36 cellular contexts compared by ENCODE assay signal in the genomic region with DNA sequence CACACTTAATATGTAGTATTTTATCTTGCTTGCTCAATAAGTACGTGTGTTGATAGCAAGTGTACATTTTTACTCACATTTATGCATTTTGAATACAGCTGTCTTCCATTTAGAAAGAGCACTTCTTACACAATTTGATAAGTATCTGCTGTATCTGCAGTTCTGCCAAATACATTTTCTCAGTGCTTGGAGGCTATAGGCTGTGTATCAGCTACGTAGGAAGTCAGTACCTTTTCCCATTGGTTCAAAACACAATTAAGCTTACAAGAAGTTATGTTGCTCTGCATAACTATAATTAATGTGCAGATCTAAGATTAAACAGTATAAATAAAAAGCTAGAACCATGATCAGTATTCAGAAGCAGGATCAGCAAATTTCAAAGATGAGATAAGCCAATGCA.
DNase-seq lines count a peak whose midpoint lies in the region; ATAC-seq, FAIRE-seq and TF ChIP-seq lines count a peak whose summit lies in the region.
"Had no signal": no experiment of that assay in that cellular context is flagged by ENCODE, and none has a peak within 500 bp of the region (broad histone marks: within the 10 kb centered on the region; RNA-seq: fewer than 3 reads in every experiment).

No MANE protein-coding gene starts in this region.

- H3K4me2 ChIP-seq in SK-N-SH = no peak overlapping the region
- H3K4me2 ChIP-seq: A549; BLaER1; BLaER1 treated with 17β-estradiol and CSF1 and Interleukin-3, amounts not matched to agents 10 nM and 100 nM had no signal

- ATAC-seq in SK-N-SH treated with all-trans-retinoic acid at 6 μM for 48 hours (no peak), T-helper 17 cell (no peak)
- ATAC-seq: A549; CD8-positive, alpha-beta T cell had no signal

- no peak overlapping the region for H3K4me3 Mint-ChIP-seq in mesothelial cell of epicardium
- no peak overlapping the region for H3K4me3 Mint-ChIP-seq in T-helper 17 cell
- H3K4me3 Mint-ChIP-seq in MCF 10A (ENCODE audit: unreplicated experiment) = no peak overlapping the region
- H3K4me3 Mint-ChIP-seq: B cell; CD14-positive monocyte; CD4-positive, alpha-beta memory T cell; CD4-positive, alpha-beta T cell; CD4-positive, CD25-positive, alpha-beta regulatory T cell; CD8-positive, alpha-beta memory T cell; CD8-positive, alpha-beta T cell had no signal

- no peak for TF ChIP-seq CTCF in SK-N-SH (IDR thresholded peaks at IDR 0.05)
- TF ChIP-seq CTCF in D721Med (IDR thresholded peaks at IDR 0.05; ENCODE audit: insufficient read depth, missing control alignments) = no peak
- no peak for TF ChIP-seq CTCF in mesothelial cell of epicardium (IDR thresholded peaks at IDR 0.05; ENCODE audit: unreplicated experiment)
- no peak for TF ChIP-seq CTCF in MCF 10A (IDR thresholded peaks at IDR 0.05; ENCODE audit: unreplicated experiment)

- H3K9me2 ChIP-seq in SK-N-SH = no peaks in the 10 kb centered on the region

- H3K4me1 ChIP-seq in SK-N-SH (ENCODE audit: control insufficient read depth in 1 of 2, insufficient read depth in 2 of 2, low read depth in 1 of 2, low read length in 1 of 2) = peaks cover 0 to 3% of the 10 kb centered on the region in 2 experiments; a peak in 1 of 4 replicates
- H3K4me1 ChIP-seq: BE2C; BLaER1; BLaER1 treated with 17β-estradiol and CSF1 and Interleukin-3, amounts not matched to agents 10 nM and 100 nM; Caco-2 had no signal

- no TSS peak for BruUV-seq in MCF 10A (replicated peaks; lab: Mats Ljungman, UMichigan)

- H4K20me1 ChIP-seq in SK-N-SH (ENCODE audit: insufficient read depth) = no peaks in the 10 kb centered on the region
- H4K20me1 ChIP-seq: BLaER1; BLaER1 treated with 17β-estradiol and CSF1 and Interleukin-3, amounts not matched to agents 10 nM and 100 nM had no signal

- H3K79me2 ChIP-seq in SK-N-SH (ENCODE audit: insufficient read depth) = no peaks in the 10 kb centered on the region

- H3K4me1 Mint-ChIP-seq in mesothelial cell of epicardium = peaks cover 28% of the 10 kb centered on the region
- no peaks in the 10 kb centered on the region for H3K4me1 Mint-ChIP-seq in T-helper 17 cell
- H3K4me1 Mint-ChIP-seq in MCF 10A (ENCODE audit: insufficient read depth, unreplicated experiment) = peaks cover 24% of the 10 kb centered on the region
- H3K4me1 Mint-ChIP-seq: B cell; CD14-positive monocyte; CD4-positive, alpha-beta memory T cell; CD4-positive, CD25-positive, alpha-beta regulatory T cell; CD8-positive, alpha-beta memory T cell had no signal

- DNase-seq in SK-N-SH = no peak
- no peak for DNase-seq in D721Med (ENCODE audit: insufficient read length, low spot score)
- peak; percentile 38 for DNase-seq in SK-N-DZ (ENCODE audit: low spot score)
- DNase-seq in mesothelial cell of epicardium (ENCODE audit: low spot score in 2 of 2, unreplicated experiment in 2 of 2) = no peak
- no peak for DNase-seq in T-helper 17 cell
- no peak for DNase-seq in MCF 10A (ENCODE audit: unreplicated experiment)
- DNase-seq in stimulated activated CD4-positive, alpha-beta T cell treated with anti-CD3 and anti-CD28 coated beads, Interleukin-4, amount 100 ng/mL, for 24 hours = no peak
- DNase-seq: 8988T; ACHN; AML-193; BE2C; C1 segment of cervical spinal cord; Caco-2; Calu3; CD4-positive, alpha-beta memory T cell; CD4-positive, alpha-beta T cell; CD4-positive, CD25-positive, alpha-beta regulatory T cell; CD8-positive, alpha-beta memory T cell; CD8-positive, alpha-beta T cell; COR-L47; DMS 273 treated with DMSO at 0.1 percent for 48 hours; DMS153; DMS53; DMS79; DMS79 treated with DMSO at 0.1 percent for 48 hours; DND-41; EL had no signal

- CTCF ChIA-PET in SK-N-SH (lab: Yijun Ruan, JAX) (interaction anchor here (1.2 kb wide), 1 partner anchor 15 kb away, joined by 3 read pairs; no protein-coding TSS in a partner anchor), MCF 10A (lab: Yijun Ruan, JAX) (interaction anchor here (0.5 kb wide), 1 partner anchor 125 kb away, joined by 3 read pairs; no protein-coding TSS in a partner anchor)

- FAIRE-seq in D721Med (lab: Jason Lieb, UNC) = peak; percentile 96
- FAIRE-seq: A204.1, A549 had no signal

- H3K36me3 Mint-ChIP-seq in mesothelial cell of epicardium (no peaks in the 10 kb centered on the region), T-helper 17 cell (ENCODE audit: low read depth) (no peaks in the 10 kb centered on the region), MCF 10A (ENCODE audit: insufficient read depth, unreplicated experiment) (no peaks in the 10 kb centered on the region)
- H3K36me3 Mint-ChIP-seq: CD14-positive monocyte; CD4-positive, alpha-beta memory T cell; CD4-positive, CD25-positive, alpha-beta regulatory T cell; CD8-positive, alpha-beta memory T cell; CD8-positive, alpha-beta T cell had no signal

- H3K36me3 ChIP-seq in SK-N-SH (replicated peaks in 1 of 2; ENCODE audit: control insufficient read depth in 1 of 2, insufficient read depth in 2 of 2, low read length in 1 of 2) = no peaks in the 10 kb centered on the region
- H3K36me3 ChIP-seq: BE2C; BLaER1; BLaER1 treated with 17β-estradiol and CSF1 and Interleukin-3, amounts not matched to agents 10 nM and 100 nM had no signal

- WGBS in SK-N-SH (ENCODE audit: low lambda C conversion rate) = 7% methylated on average over 2 of the region's 2 CpGs

- TF ChIP-seq EP300 in SK-N-SH (IDR thresholded peaks at IDR 0.05; ENCODE audit: borderline replicate concordance in 1 of 2, low read depth in 1 of 2, low read length in 1 of 2) = no peak

- H3K27me3 Mint-ChIP-seq in mesothelial cell of epicardium (ENCODE audit: low read depth) = no peaks in the 10 kb centered on the region
- H3K27me3 Mint-ChIP-seq in T-helper 17 cell = peaks cover 9% of the 10 kb centered on the region
- no peaks in the 10 kb centered on the region for H3K27me3 Mint-ChIP-seq in MCF 10A (ENCODE audit: insufficient read depth, unreplicated experiment)
- H3K27me3 Mint-ChIP-seq: B cell; CD4-positive, alpha-beta memory T cell; CD4-positive, CD25-positive, alpha-beta regulatory T cell had no signal

- intact Hi-C loops in MCF 10A (cut with micrococcal nuclease) = no loop called here

- no peak for TF ChIP-seq RAD21 in SK-N-SH (IDR thresholded peaks at IDR 0.05; ENCODE audit: low read length)

- peak overlapping the region; percentile 36 for H3K27ac Mint-ChIP-seq in mesothelial cell of epicardium
- no peak overlapping the region for H3K27ac Mint-ChIP-seq in T-helper 17 cell
- H3K27ac Mint-ChIP-seq in MCF 10A (ENCODE audit: low read depth, unreplicated experiment) = no peak overlapping the region
- H3K27ac Mint-ChIP-seq: B cell; CD14-positive monocyte; CD4-positive, alpha-beta memory T cell; CD4-positive, alpha-beta T cell; CD4-positive, CD25-positive, alpha-beta regulatory T cell; CD8-positive, alpha-beta memory T cell; CD8-positive, alpha-beta T cell had no signal

- no peak overlapping the region for H3K27ac ChIP-seq in SK-N-SH (ENCODE audit: low read depth in 2 of 2, low read length in 1 of 2)
- H3K27ac ChIP-seq: 22Rv1; A549; BLaER1; BLaER1 treated with 17β-estradiol and CSF1 and Interleukin-3, amounts not matched to agents 10 nM and 100 nM; C4-2B had no signal

- no peaks in the 10 kb centered on the region for H3F3A ChIP-seq in SK-N-SH (replicated peaks; ENCODE audit: insufficient read depth)

- no peak overlapping the region for H2AFZ ChIP-seq in SK-N-SH (ENCODE audit: low read depth)

- H3K4me3 ChIP-seq in SK-N-SH (ENCODE audit: low read depth in 2 of 2, low read length in 1 of 2) = no peak overlapping the region
- H3K4me3 ChIP-seq: A549; BLaER1; BLaER1 treated with 17β-estradiol and CSF1 and Interleukin-3, amounts not matched to agents 10 nM and 100 nM had no signal

- no peak overlapping the region for H3K9ac ChIP-seq in SK-N-SH
- H3K9ac ChIP-seq: BLaER1; BLaER1 treated with 17β-estradiol and CSF1 and Interleukin-3, amounts not matched to agents 10 nM and 100 nM had no signal

- POLR2A ChIA-PET in SK-N-SH (lab: Yijun Ruan, JAX) (no interaction called here), MCF 10A (lab: Yijun Ruan, JAX) (interaction anchor here (1.2 kb wide), 1 partner anchor 8 kb away, joined by 5 read pairs; no protein-coding TSS in a partner anchor)

- H3K9me3 Mint-ChIP-seq in mesothelial cell of epicardium (peaks cover 6% of the 10 kb centered on the region), MCF 10A (ENCODE audit: unreplicated experiment) (no peaks in the 10 kb centered on the region)
- H3K9me3 Mint-ChIP-seq: CD14-positive monocyte; CD4-positive, alpha-beta T cell; CD8-positive, alpha-beta T cell had no signal

- no peaks in the 10 kb centered on the region for H3K27me3 ChIP-seq in SK-N-SH (ENCODE audit: insufficient read depth)
- H3K27me3 ChIP-seq: BE2C; BLaER1; BLaER1 treated with 17β-estradiol and CSF1 and Interleukin-3, amounts not matched to agents 10 nM and 100 nM had no signal

- H3K9me3 ChIP-seq in SK-N-SH (no peaks in the 10 kb centered on the region), T-helper 17 cell (ENCODE audit: control insufficient read depth, low read length, poor library complexity, severe bottlenecking) (no peaks in the 10 kb centered on the region)
- H3K9me3 ChIP-seq: A549; BE2C; BLaER1; BLaER1 treated with 17β-estradiol and CSF1 and Interleukin-3, amounts not matched to agents 10 nM and 100 nM; Caco-2 had no signal

TF ChIP-seq in SK-N-SH, 30 proteins besides CTCF, POLR2A, EP300 and RAD21:
- no peak for TF ChIP-seq POLR2AphosphoS5 (IDR thresholded peaks at IDR 0.05; ENCODE audit: low read depth, low read length)
- TF ChIP-seq RFX5 (IDR thresholded peaks at IDR 0.05; ENCODE audit: low read length) = peak; percentile 82; the same call in 1 of the 2 replicates
- peak; percentile 51 for TF ChIP-seq GATA2 (CRISPR knock-in tag; IDR thresholded peaks at IDR 0.05)

TF ChIP-seq in SK-N-SH treated with all-trans-retinoic acid at 6 μM for 48 hours, 23 proteins besides CTCF, POLR2A, EP300 and RAD21 (continues in another document):
- no peak for TF ChIP-seq GLIS3 (CRISPR knock-in tag; IDR thresholded peaks at IDR 0.05)
- TF ChIP-seq ZC3H10 (CRISPR knock-in tag; IDR thresholded peaks at IDR 0.05) = no peak
- TF ChIP-seq ZNF8 (CRISPR knock-in tag; IDR thresholded peaks at IDR 0.05) = no peak
- no peak for TF ChIP-seq ZNF70 (CRISPR knock-in tag; IDR thresholded peaks at IDR 0.05)
- no peak for TF ChIP-seq ZFP3 (CRISPR knock-in tag; IDR thresholded peaks at IDR 0.05)
- TF ChIP-seq ARNTL (CRISPR knock-in tag; IDR thresholded peaks at IDR 0.05; ENCODE audit: borderline replicate concordance, low read depth) = no peak
- TF ChIP-seq, protein P1, sequence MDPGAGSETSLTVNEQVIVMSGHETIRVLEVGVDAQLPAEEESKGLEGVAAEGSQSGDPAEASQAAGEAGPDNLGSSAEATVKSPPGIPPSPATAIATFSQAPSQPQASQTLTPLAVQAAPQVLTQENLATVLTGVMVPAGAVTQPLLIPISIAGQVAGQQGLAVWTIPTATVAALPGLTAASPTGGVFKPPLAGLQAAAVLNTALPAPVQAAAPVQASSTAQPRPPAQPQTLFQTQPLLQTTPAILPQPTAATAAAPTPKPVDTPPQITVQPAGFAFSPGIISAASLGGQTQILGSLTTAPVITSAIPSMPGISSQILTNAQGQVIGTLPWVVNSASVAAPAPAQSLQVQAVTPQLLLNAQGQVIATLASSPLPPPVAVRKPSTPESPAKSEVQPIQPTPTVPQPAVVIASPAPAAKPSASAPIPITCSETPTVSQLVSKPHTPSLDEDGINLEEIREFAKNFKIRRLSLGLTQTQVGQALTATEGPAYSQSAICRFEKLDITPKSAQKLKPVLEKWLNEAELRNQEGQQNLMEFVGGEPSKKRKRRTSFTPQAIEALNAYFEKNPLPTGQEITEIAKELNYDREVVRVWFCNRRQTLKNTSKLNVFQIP (CRISPR knock-in tag; IDR thresholded peaks at IDR 0.05; ENCODE audit: borderline replicate concordance, low read depth) = no peak
